2 cellular contexts compared by ENCODE assay signal in the genomic region with DNA sequence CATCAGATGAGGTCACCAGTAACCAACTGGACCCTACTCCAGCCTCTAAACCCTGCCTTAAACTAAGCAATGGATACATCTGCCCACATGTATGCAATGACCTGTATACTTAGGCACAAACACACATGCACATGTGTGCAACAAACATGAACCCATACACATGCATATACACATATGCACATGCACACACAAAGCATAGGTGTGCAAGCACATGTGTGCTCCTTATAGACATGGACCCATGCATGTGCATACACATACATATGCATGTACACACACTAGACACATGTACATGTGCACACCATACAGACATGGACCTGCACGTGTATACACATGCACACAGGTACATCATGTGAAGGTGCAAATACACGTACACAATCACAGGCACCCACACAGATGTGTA.
TF ChIP-seq lines count a peak whose summit lies in the region.

No MANE protein-coding gene starts in this region.

TF ChIP-seq in HepG2, 621 proteins besides CTCF, POLR2A, EP300 and RAD21:
- TF ChIP-seq KMT2B (CRISPR knock-in tag; IDR thresholded peaks at IDR 0.05): no peak
- TF ChIP-seq, protein P1, sequence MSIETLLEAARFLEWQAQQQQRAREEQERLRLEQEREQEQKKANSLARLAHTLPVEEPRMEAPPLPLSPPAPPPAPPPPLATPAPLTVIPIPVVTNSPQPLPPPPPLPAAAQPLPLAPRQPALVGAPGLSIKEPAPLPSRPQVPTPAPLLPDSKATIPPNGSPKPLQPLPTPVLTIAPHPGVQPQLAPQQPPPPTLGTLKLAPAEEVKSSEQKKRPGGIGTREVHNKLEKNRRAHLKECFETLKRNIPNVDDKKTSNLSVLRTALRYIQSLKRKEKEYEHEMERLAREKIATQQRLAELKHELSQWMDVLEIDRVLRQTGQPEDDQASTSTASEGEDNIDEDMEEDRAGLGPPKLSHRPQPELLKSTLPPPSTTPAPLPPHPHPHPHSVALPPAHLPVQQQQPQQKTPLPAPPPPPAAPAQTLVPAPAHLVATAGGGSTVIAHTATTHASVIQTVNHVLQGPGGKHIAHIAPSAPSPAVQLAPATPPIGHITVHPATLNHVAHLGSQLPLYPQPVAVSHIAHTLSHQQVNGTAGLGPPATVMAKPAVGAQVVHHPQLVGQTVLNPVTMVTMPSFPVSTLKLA (IDR thresholded peaks at IDR 0.05): peak; percentile 98

TF ChIP-seq in endothelial cell of umbilical vein, 7 proteins besides CTCF, POLR2A, EP300 and RAD21:
- TF ChIP-seq MYC (IDR thresholded peaks at IDR 0.05; ENCODE audit: low read depth, low read length): no peak
- TF ChIP-seq, protein P2, sequence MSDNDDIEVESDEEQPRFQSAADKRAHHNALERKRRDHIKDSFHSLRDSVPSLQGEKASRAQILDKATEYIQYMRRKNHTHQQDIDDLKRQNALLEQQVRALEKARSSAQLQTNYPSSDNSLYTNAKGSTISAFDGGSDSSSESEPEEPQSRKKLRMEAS (IDR thresholded peaks at IDR 0.05; ENCODE audit: insufficient read depth, insufficient read length): peak; percentile 41
